23 cellular contexts compared by ENCODE assay signal in the genomic region with DNA sequence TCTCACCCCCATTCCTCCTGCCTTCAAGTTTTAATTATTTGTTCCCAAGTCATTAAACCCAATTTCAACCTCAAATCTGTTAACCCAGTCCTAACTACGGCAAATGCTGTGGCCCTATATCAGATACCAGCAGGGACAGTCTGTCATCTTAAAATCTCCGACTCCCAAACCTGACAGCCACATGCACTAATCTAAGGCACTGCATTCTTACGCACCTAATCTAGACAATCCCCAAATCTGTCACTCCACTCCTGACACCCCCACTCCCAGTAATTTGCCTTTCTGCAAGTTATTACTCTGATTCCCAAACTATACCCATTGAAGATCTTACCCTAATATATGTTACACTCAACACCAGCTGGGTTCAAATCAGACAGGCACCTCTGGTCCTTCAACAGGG. TPM values are rescaled to one million over a fixed set of nuclear protein-coding genes. Genes with fewer than 3 reads are reported as not detected.
DNase-seq lines count a peak whose midpoint lies in the region; ATAC-seq, FAIRE-seq and TF ChIP-seq lines count a peak whose summit lies in the region.
"Had no signal": no experiment of that assay in that cellular context is flagged by ENCODE, and none has a peak within 500 bp of the region (broad histone marks: within the 10 kb centered on the region; RNA-seq: fewer than 3 reads in every experiment).

No MANE protein-coding gene starts in this region.

- H3K79me2 ChIP-seq in GM23248 (ENCODE audit: insufficient read depth) (peaks cover 74% of the 10 kb centered on the region), astrocyte (ENCODE audit: insufficient read depth, low read length) (peaks cover 78% of the 10 kb centered on the region)

- no peak overlapping the region for H3K27ac Mint-ChIP-seq in astrocyte (ENCODE audit: unreplicated experiment)
- H3K27ac Mint-ChIP-seq: activated naive CD4-positive, alpha-beta T cell treated with anti-CD3 and anti-CD28 coated beads for 36 hours; natural killer cell; stimulated activated naive B cell treated with anti-CD40 and anti-IgM and Interleukin-4, amounts not matched to agents 10 μg/mL and 1 μg/mL and 100 μg/mL, for 72 hours had no signal

- no peak for DNase-seq in A549 (ENCODE audit: low read depth in 1 of 2, low spot score in 1 of 2)
- DNase-seq in GM23248, result no peak
- no peak for DNase-seq in astrocyte (ENCODE audit: low read depth)
- DNase-seq in sciatic nerve (ENCODE audit: low spot score), result no peak
- no peak for DNase-seq in cerebellum (ENCODE audit: low spot score)
- DNase-seq in NCI-H2196 (lab: John Stamatoyannopoulos, UW; ENCODE audit: unreplicated experiment), result no peak
- DNase-seq: activated CD4-positive, alpha-beta T cell treated with anti-CD3 and anti-CD28 coated beads, Interleukin-2, amount 50 U/mL, for 4 hours; activated naive CD4-positive, alpha-beta T cell treated with anti-CD3 and anti-CD28 coated beads for 36 hours; cortex of kidney; KG1; natural killer cell; NCI-H1105; NCI-H69; stimulated activated naive B cell treated with anti-CD40 and anti-IgM and Interleukin-4, amounts not matched to agents 10 μg/mL and 1 μg/mL and 100 μg/mL, for 72 hours; SW 1271; upper lobe of right lung had no signal

- FAIRE-seq in A549 (lab: Jason Lieb, UNC) (no peak), astrocyte (lab: Jason Lieb, UNC) (no peak)

- H3K36me3 Mint-ChIP-seq in astrocyte (ENCODE audit: low read depth, unreplicated experiment), result no peaks in the 10 kb centered on the region
- H3K36me3 Mint-ChIP-seq: natural killer cell had no signal

- H3K9me3 Mint-ChIP-seq in astrocyte (ENCODE audit: unreplicated experiment), result no peaks in the 10 kb centered on the region
- H3K9me3 Mint-ChIP-seq: activated naive CD4-positive, alpha-beta T cell treated with anti-CD3 and anti-CD28 coated beads for 36 hours; natural killer cell; stimulated activated naive B cell treated with anti-CD40 and anti-IgM and Interleukin-4, amounts not matched to agents 10 μg/mL and 1 μg/mL and 100 μg/mL, for 72 hours had no signal

- TF ChIP-seq RAD21 in A549 (conservative IDR thresholded peaks at IDR 0.05 in 1 of 2, IDR thresholded peaks at IDR 0.05 in 1 of 2), result no peak

- H3K9me2 ChIP-seq in GM23248 (ENCODE audit: insufficient read depth), result no peaks in the 10 kb centered on the region

- H3K9ac ChIP-seq in GM23248 (peak overlapping the region; percentile 99; the same call in 1 of the 2 replicates), astrocyte (ENCODE audit: low read length) (no peak overlapping the region), iPS-20b (ENCODE audit: low read depth, low read length) (peak overlapping the region; percentile 8; the same call in 1 of the 2 replicates)

- H3K4me2 ChIP-seq in A549 (peak overlapping the region; percentile 96), GM23248 (ENCODE audit: unreplicated experiment) (peak overlapping the region; percentile 88), astrocyte (ENCODE audit: low read length) (peak overlapping the region; percentile 96)

- H3K36me3 ChIP-seq in GM23248 (ENCODE audit: low read depth) (no peaks in the 10 kb centered on the region), astrocyte (ENCODE audit: insufficient read depth, low read length) (peaks cover 16% of the 10 kb centered on the region), iPS-20b (ENCODE audit: insufficient read depth, low read depth, low read length) (peaks cover 14% of the 10 kb centered on the region)

- peaks cover 49% of the 10 kb centered on the region for H3F3A ChIP-seq in GM23248 (ENCODE audit: insufficient read depth)

- H2AFZ ChIP-seq in GM23248, result no peak overlapping the region
- no peak overlapping the region for H2AFZ ChIP-seq in astrocyte (ENCODE audit: low read depth, low read length)

- H3K9me3 ChIP-seq in A549 (no peaks in the 10 kb centered on the region), GM23248 (ENCODE audit: low read depth) (no peaks in the 10 kb centered on the region), astrocyte (ENCODE audit: insufficient read depth, low read depth, low read length) (no peaks in the 10 kb centered on the region), iPS-20b (ENCODE audit: insufficient read depth, low read depth, low read length) (no peaks in the 10 kb centered on the region)
- H3K9me3 ChIP-seq: upper lobe of right lung had no signal

- ATAC-seq in A549 (no peak), HG03135 (IDR thresholded peaks at IDR 0.05; ENCODE audit: unreplicated experiment) (no peak), sciatic nerve (no peak)
- ATAC-seq: esophagus mucosa; natural killer cell; stimulated activated naive B cell treated with anti-CD40 and anti-IgM and Interleukin-4, amounts not matched to agents 10 μg/mL and 1 μg/mL and 100 μg/mL, for 72 hours; upper lobe of right lung had no signal

- no peak for TF ChIP-seq CTCF in A549 (IDR thresholded peaks at IDR 0.05)
- no peak for TF ChIP-seq CTCF in astrocyte (IDR thresholded peaks at IDR 0.05; ENCODE audit: insufficient read depth, low read depth, low read length)

- TF ChIP-seq EP300 in A549 (IDR thresholded peaks at IDR 0.05), result no peak

- TF ChIP-seq POLR2A in A549 (IDR thresholded peaks at IDR 0.05; ENCODE audit: low read length), result no peak

- no peaks in the 10 kb centered on the region for H3K27me3 Mint-ChIP-seq in astrocyte (ENCODE audit: low read depth, unreplicated experiment)
- H3K27me3 Mint-ChIP-seq: stimulated activated naive B cell treated with anti-CD40 and anti-IgM and Interleukin-4, amounts not matched to agents 10 μg/mL and 1 μg/mL and 100 μg/mL, for 72 hours had no signal

- H3K27ac ChIP-seq in A549, result no peak overlapping the region
- peak overlapping the region; percentile 15 for H3K27ac ChIP-seq in GM23248
- H3K27ac ChIP-seq in astrocyte (ENCODE audit: low read depth, low read length), result no peak overlapping the region
- no peak overlapping the region for H3K27ac ChIP-seq in iPS-20b (ENCODE audit: low read length)
- H3K27ac ChIP-seq: upper lobe of right lung had no signal

- intact Hi-C loops in sciatic nerve (cut with DNase I), result no loop called here

- no peaks in the 10 kb centered on the region for H4K20me1 ChIP-seq in GM23248 (ENCODE audit: insufficient read depth)
- peaks cover 68% of the 10 kb centered on the region for H4K20me1 ChIP-seq in astrocyte (ENCODE audit: insufficient read depth, low read length)

- peaks cover 25% of the 10 kb centered on the region for H3K4me1 ChIP-seq in A549
- H3K4me1 ChIP-seq in GM23248 (ENCODE audit: insufficient read depth), result peaks cover 34% of the 10 kb centered on the region
- peaks cover 24% of the 10 kb centered on the region for H3K4me1 ChIP-seq in astrocyte (ENCODE audit: insufficient read depth, low read length)
- peaks cover 14% of the 10 kb centered on the region for H3K4me1 ChIP-seq in iPS-20b (ENCODE audit: insufficient read depth, low read length)

- CTCF ChIA-PET in A549 (lab: Yijun Ruan, JAX), result no interaction called here

- in situ Hi-C loops in GM23248 (cut with MboI), result no loop called here

- H3K4me3 ChIP-seq in A549 (no peak overlapping the region), GM23248 (peak overlapping the region; percentile 100), astrocyte (ENCODE audit: insufficient read depth, low read depth, low read length) (no peak overlapping the region), iPS-20b (ENCODE audit: low read length) (no peak overlapping the region; the same call in 1 of the 2 replicates)

- H3K27me3 ChIP-seq in GM23248 (replicated peaks; ENCODE audit: insufficient read depth) (no peaks in the 10 kb centered on the region), astrocyte (ENCODE audit: insufficient read depth, low read length) (no peaks in the 10 kb centered on the region), iPS-20b (ENCODE audit: insufficient read depth, low read length) (no peaks in the 10 kb centered on the region)
- H3K27me3 ChIP-seq: upper lobe of right lung had no signal

- POLR2A ChIA-PET in A549 (lab: Yijun Ruan, JAX), result no interaction called here

- no peak overlapping the region for H3K4me3 Mint-ChIP-seq in astrocyte (ENCODE audit: unreplicated experiment)
- H3K4me3 Mint-ChIP-seq: activated naive CD4-positive, alpha-beta T cell treated with anti-CD3 and anti-CD28 coated beads for 36 hours; natural killer cell; stimulated activated naive B cell treated with anti-CD40 and anti-IgM and Interleukin-4, amounts not matched to agents 10 μg/mL and 1 μg/mL and 100 μg/mL, for 72 hours had no signal

- 94% methylated on average over 3 of the region's 3 CpGs for WGBS in A549 (ENCODE audit: missing lambda C conversion rate)
- WGBS in GM23248 (ENCODE audit: low coverage in 1 of 2, low lambda C conversion rate in 2 of 2, missing lambda C conversion rate in 2 of 2), 2 experiments, result 95 to 98% methylated on average over 3 of the region's 3 CpGs

- peaks cover 36% of the 10 kb centered on the region for H3K4me1 Mint-ChIP-seq in astrocyte (ENCODE audit: low read depth, unreplicated experiment)

RNA-seq across cellular contexts. Expression of gene MTCH1, which starts 2.5 kb away (rescaled TPM):
- polyA plus RNA-seq in A549 (2011; rRNA removed), result 65.4 and 69.4 TPM in 2 replicates
- 91.5 and 112 TPM in 2 replicates for polyA plus RNA-seq in A549 (2012; cell fraction: cytosol; rRNA removed)
- 117 and 143 TPM in 2 replicates for polyA plus RNA-seq in A549 (2012; cell fraction: nucleus; rRNA removed)
- 99.8 to 112 TPM (median 111 TPM) in 3 replicates for polyA plus RNA-seq in A549 (2017; fragmentation: RNase III; extraction: RNeasy Plus Mini Kit Qiagen cat#74134 plus additional on column Dnase treatment)
- polyA minus RNA-seq in A549 (2011; rRNA and poly(A)+ RNA removed), result 86.0 and 88.0 TPM in 2 replicates
- total RNA-seq in GM23248 (2014; rRNA removed; shearing (Covaris generic)), result 418 and 473 TPM in 2 replicates
- polyA plus RNA-seq in GM23248 (2016; fragmentation: Nextera tagmentation; extraction: Ambion mirVana), result 370 and 395 TPM in 2 replicates
- 286 and 311 TPM in 2 replicates for total RNA-seq in astrocyte
- total RNA-seq in sciatic nerve, result 154 TPM
- total RNA-seq in cerebellum, result 93.0 TPM

RNA-seq across cellular contexts. Expression of gene FGD2, which starts 21.9 kb away (rescaled TPM):
- not detected in 2 replicates for polyA plus RNA-seq in A549 (2011; rRNA removed)
- not detected in 2 replicates for polyA plus RNA-seq in A549 (2012; cell fraction: cytosol; rRNA removed)
- polyA plus RNA-seq in A549 (2012; cell fraction: nucleus; rRNA removed), result 0.06 TPM in 1 of 2 replicates, not detected in the other
- polyA plus RNA-seq in A549 (2017; fragmentation: RNase III; extraction: RNeasy Plus Mini Kit Qiagen cat#74134 plus additional on column Dnase treatment), result not detected in 3 replicates
- polyA minus RNA-seq in A549 (2011; rRNA and poly(A)+ RNA removed), result not detected in 2 replicates
- total RNA-seq in GM23248 (2014; rRNA removed; shearing (Covaris generic)), result not detected in 2 replicates
- polyA plus RNA-seq in GM23248 (2016; fragmentation: Nextera tagmentation; extraction: Ambion mirVana), result not detected in 2 replicates
- total RNA-seq in astrocyte, result not detected in 2 replicates
- total RNA-seq in sciatic nerve, result 19.7 TPM
- total RNA-seq in cerebellum, result 3.1 TPM
- total RNA-seq: pulmonary artery endothelial cell, RPMI7951 had no signal
- polyA plus RNA-seq: AG04450 had no signal

RNA-seq across cellular contexts. Expression of gene PI16, which starts 29.0 kb away (rescaled TPM):
- polyA plus RNA-seq in A549 (2011; rRNA removed), result not detected in 2 replicates
- 0.05 TPM in 1 of 2 replicates, not detected in the other for polyA plus RNA-seq in A549 (2012; cell fraction: cytosol; rRNA removed)
- 0.02 TPM in 1 of 2 replicates, not detected in the other for polyA plus RNA-seq in A549 (2012; cell fraction: nucleus; rRNA removed)
- not detected in 3 replicates for polyA plus RNA-seq in A549 (2017; fragmentation: RNase III; extraction: RNeasy Plus Mini Kit Qiagen cat#74134 plus additional on column Dnase treatment)
- polyA minus RNA-seq in A549 (2011; rRNA and poly(A)+ RNA removed), result not detected in 2 replicates
- 181 and 227 TPM in 2 replicates for total RNA-seq in GM23248 (2014; rRNA removed; shearing (Covaris generic))
- 390 and 398 TPM in 2 replicates for polyA plus RNA-seq in GM23248 (2016; fragmentation: Nextera tagmentation; extraction: Ambion mirVana)
- not detected in 2 replicates for total RNA-seq in astrocyte
- 91.7 TPM for total RNA-seq in sciatic nerve
- total RNA-seq in cerebellum, result 0.73 TPM
- total RNA-seq: G401, RPMI7951 had no signal

Comparison
In these comparisons a context has a peak if more than half of its experiments do, and no peak if none do; other contexts are left out.
1. RNA of gene PI16, which starts 29.0 kb away (total RNA-seq): 181 to 227 TPM in GM23248 and 91.7 TPM in sciatic nerve (single experiment); 0.73 TPM in cerebellum (single experiment) and not detected in astrocyte; every median in the first group is over 10 times any median in the second.
2. Peak in every context shown above with its lines, with median percentiles within 50 percentile points of each other: H3K4me2 ChIP-seq.